1 cellular context compared by ENCODE assay signal in the genomic region with DNA sequence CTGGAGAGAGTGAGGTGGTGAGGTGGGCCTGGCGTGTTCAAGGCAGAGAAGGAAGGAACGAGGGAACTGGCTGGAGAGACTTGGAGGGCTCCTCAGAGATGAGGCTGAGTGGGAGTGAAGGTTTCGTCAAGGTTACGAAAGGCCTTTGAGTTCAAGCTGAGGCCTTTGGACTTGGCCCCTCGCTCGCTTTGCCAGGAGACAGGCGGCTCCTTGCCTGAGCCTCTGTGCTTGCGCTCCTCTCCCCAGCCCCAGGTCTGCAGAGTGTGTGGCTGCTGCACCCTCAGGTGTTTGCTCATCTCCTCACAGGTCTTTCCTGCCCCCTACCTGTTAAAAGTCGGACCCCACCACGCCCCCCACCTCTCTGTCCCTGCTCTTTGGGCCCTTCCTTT.
TF ChIP-seq lines count a peak whose summit lies in the region.

No MANE protein-coding gene starts in this region.

TF ChIP-seq in SK-N-SH, 30 proteins besides CTCF, POLR2A, EP300 and RAD21 (continued from another document):
- TF ChIP-seq, protein P1, sequence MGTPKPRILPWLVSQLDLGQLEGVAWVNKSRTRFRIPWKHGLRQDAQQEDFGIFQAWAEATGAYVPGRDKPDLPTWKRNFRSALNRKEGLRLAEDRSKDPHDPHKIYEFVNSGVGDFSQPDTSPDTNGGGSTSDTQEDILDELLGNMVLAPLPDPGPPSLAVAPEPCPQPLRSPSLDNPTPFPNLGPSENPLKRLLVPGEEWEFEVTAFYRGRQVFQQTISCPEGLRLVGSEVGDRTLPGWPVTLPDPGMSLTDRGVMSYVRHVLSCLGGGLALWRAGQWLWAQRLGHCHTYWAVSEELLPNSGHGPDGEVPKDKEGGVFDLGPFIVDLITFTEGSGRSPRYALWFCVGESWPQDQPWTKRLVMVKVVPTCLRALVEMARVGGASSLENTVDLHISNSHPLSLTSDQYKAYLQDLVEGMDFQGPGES (IDR thresholded peaks at IDR 0.05; ENCODE audit: low read depth, low read length), result no peak
- TF ChIP-seq USF1 (IDR thresholded peaks at IDR 0.05; ENCODE audit: borderline replicate concordance, low read depth), result no peak
- no peak for TF ChIP-seq SIN3A (IDR thresholded peaks at IDR 0.05; ENCODE audit: borderline replicate concordance, low read depth, low read length)
- no peak for TF ChIP-seq FOSL2 (IDR thresholded peaks at IDR 0.05; ENCODE audit: borderline replicate concordance, low read depth)
- TF ChIP-seq JUND (IDR thresholded peaks at IDR 0.05), result no peak
- no peak for TF ChIP-seq ELF1 (IDR thresholded peaks at IDR 0.05)
- no peak for TF ChIP-seq NRF1 (IDR thresholded peaks at IDR 0.05; ENCODE audit: low read depth, low read length)
- no peak for TF ChIP-seq POLR2AphosphoS5 (IDR thresholded peaks at IDR 0.05; ENCODE audit: low read depth, low read length)
